ENCODE assay signal across 9 cellular contexts in genomic region chr9:72635197-72635596, GRCh38.
A peak's percentile ranks its signal among the peaks of the same experiment; 100 is the strongest.
DNase-seq lines count a peak whose midpoint lies in the region; ATAC-seq and TF ChIP-seq lines count a peak whose summit lies in the region.
"Had no signal": no experiment of that assay in that cellular context is flagged by ENCODE, and none has a peak within 500 bp of the region (broad histone marks: within the 10 kb centered on the region; RNA-seq: fewer than 3 reads in every experiment).

No MANE protein-coding gene starts in this region.

- TF ChIP-seq POLR2A in ovary (IDR thresholded peaks at IDR 0.05): no peak

- TF ChIP-seq EP300 in ovary (IDR thresholded peaks at IDR 0.05): no peak

- H3K4me3 Mint-ChIP-seq in endodermal cell: no peak overlapping the region

- DNase-seq in GM20000 (ENCODE audit: low spot score) (peak; percentile 56), endodermal cell (peak; percentile 70), globus pallidus (ENCODE audit: low spot score) (no peak), ovary (no peak), AML-193 (lab: John Stamatoyannopoulos, UW) (no peak), brain microvascular endothelial cell (no peak)
- DNase-seq: activated T-cell treated with anti-CD3 and anti-CD28 coated beads for 4 hours had no signal

- in situ Hi-C loops in brain microvascular endothelial cell (cut with HindIII; ENCODE audit: low pct_ligation_motif_present, low sequenced_read_pairs): no loop called here

- H3K27ac Mint-ChIP-seq in endodermal cell: no peak overlapping the region

- H3K27ac ChIP-seq in endodermal cell (ENCODE audit: low read depth, low read length) (no peak overlapping the region), ovary (no peak overlapping the region), brain microvascular endothelial cell (no peak overlapping the region)

- peaks cover 1% of the 10 kb centered on the region for H3K4me1 Mint-ChIP-seq in endodermal cell

- no peaks in the 10 kb centered on the region for H3K27me3 ChIP-seq in endodermal cell (ENCODE audit: control insufficient read depth, insufficient read depth, low read length, poor library complexity, severe bottlenecking)
- no peaks in the 10 kb centered on the region for H3K27me3 ChIP-seq in ovary
- no peaks in the 10 kb centered on the region for H3K27me3 ChIP-seq in brain microvascular endothelial cell (replicated peaks)

- intact Hi-C loops in ovary (cut with DNase I): no loop called here

- no peak overlapping the region for H3K9ac ChIP-seq in endodermal cell (ENCODE audit: extremely low read depth, low read length, poor library complexity, severe bottlenecking)

- H3K4me3 ChIP-seq in endodermal cell (ENCODE audit: low read length) (no peak overlapping the region), ovary (no peak overlapping the region), brain microvascular endothelial cell (ENCODE audit: low read depth, low read length) (no peak overlapping the region)

- no peaks in the 10 kb centered on the region for H3K27me3 Mint-ChIP-seq in endodermal cell (ENCODE audit: insufficient read depth)

- H3K9me3 Mint-ChIP-seq in endodermal cell: peaks cover 20% of the 10 kb centered on the region

- WGBS in endodermal cell (ENCODE audit: insufficient coverage in 1 of 2, insufficient read length in 1 of 2), 2 experiments: 100% methylated on average over 1 of the region's 1 CpG
- 89 to 100% (median 93%) methylated on average over 1 of the region's 1 CpG for WGBS in ovary, 3 donors

- peaks cover 17% of the 10 kb centered on the region for H3K9me3 ChIP-seq in endodermal cell (ENCODE audit: control insufficient read depth, low read length)
- no peaks in the 10 kb centered on the region for H3K9me3 ChIP-seq in ovary

- ATAC-seq in GM18519 (IDR thresholded peaks at IDR 0.05; ENCODE audit: low FRiP score, unreplicated experiment): peak; percentile 97
- ATAC-seq in HG03066 (IDR thresholded peaks at IDR 0.05; ENCODE audit: low read depth, unreplicated experiment): peak; percentile 79

- peaks cover 6% of the 10 kb centered on the region for H3K36me3 Mint-ChIP-seq in endodermal cell (ENCODE audit: low read depth)

- H3K4me1 ChIP-seq in endodermal cell (ENCODE audit: control insufficient read depth, insufficient read depth, low read length): no peaks in the 10 kb centered on the region
- no peaks in the 10 kb centered on the region for H3K4me1 ChIP-seq in ovary (ENCODE audit: insufficient read depth)

- H3K36me3 ChIP-seq in endodermal cell (ENCODE audit: control insufficient read depth, insufficient read depth, low read length): no peaks in the 10 kb centered on the region
- H3K36me3 ChIP-seq in ovary: no peaks in the 10 kb centered on the region
- H3K36me3 ChIP-seq in brain microvascular endothelial cell (replicated peaks): no peaks in the 10 kb centered on the region

- TF ChIP-seq CTCF in GM20000 (IDR thresholded peaks at IDR 0.05; ENCODE audit: extremely low read depth, missing control alignments): no peak
- no peak for TF ChIP-seq CTCF in endodermal cell (conservative IDR thresholded peaks at IDR 0.05)
- no peak for TF ChIP-seq CTCF in ovary (IDR thresholded peaks at IDR 0.05)
- TF ChIP-seq CTCF in brain microvascular endothelial cell (IDR thresholded peaks at IDR 0.05; ENCODE audit: low read depth, low read length, missing control alignments): no peak

Comparison
In these comparisons a context has a peak if more than half of its experiments do, and no peak if none do; other contexts are left out.
1. DNase-seq: peak in GM20000 (single experiment) and endodermal cell (single experiment); none in globus pallidus (single experiment), ovary (0 of 5), AML-193 (0 of 2) and brain microvascular endothelial cell (single experiment).